Comparison of ENCODE assay signal across 25 cellular contexts in the genomic region with DNA sequence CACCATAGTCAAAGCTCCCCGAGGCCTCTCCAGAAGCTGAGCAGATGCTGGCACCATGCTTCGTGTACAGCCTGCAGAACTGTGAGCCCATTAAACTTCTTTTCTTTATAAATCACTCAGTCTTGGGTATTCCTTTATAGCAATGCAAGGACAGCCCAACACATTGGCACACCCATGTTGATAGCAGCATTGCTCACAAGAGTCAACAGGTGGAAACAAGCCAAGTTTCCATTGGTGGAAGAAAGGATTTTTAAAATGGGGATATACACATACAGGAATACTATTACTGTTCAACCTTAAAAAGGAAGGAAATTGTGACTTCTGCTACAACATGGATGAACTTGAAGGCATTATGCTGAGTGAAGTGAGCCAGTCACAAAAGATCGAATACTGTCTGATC.
"Had no signal": no experiment of that assay in that cellular context is flagged by ENCODE, and none has a peak within 500 bp of the region (broad histone marks: within the 10 kb centered on the region; RNA-seq: fewer than 3 reads in every experiment).

No MANE protein-coding gene starts in this region.

- H3K36me3 ChIP-seq: adrenal gland, breast epithelium, SJSA1, WERI-Rb-1 had no signal

- H3K27me3 Mint-ChIP-seq: activated CD4-positive, alpha-beta memory T cell treated with anti-CD3 and anti-CD28 coated beads, Interleukin-2, amount 10 ng/mL, durations not matched to agents 7 days and 5 days; activated CD4-positive, alpha-beta T cell treated with anti-CD3 and anti-CD28 coated beads for 36 hours; activated naive CD4-positive, alpha-beta T cell treated with anti-CD3 and anti-CD28 coated beads, Interleukin-2, amount 10 ng/mL, durations not matched to agents 7 days and 5 days; activated naive CD8-positive, alpha-beta T cell treated with anti-CD3 and anti-CD28 coated beads, Interleukin-2, amount 10 ng/mL, durations not matched to agents 7 days and 5 days; activated T-helper 17 cell treated with anti-CD3 and anti-CD28 coated beads, Interleukin-2, amount 50 U/mL, for 72 hours had no signal

- H3K36me3 Mint-ChIP-seq: activated naive CD4-positive, alpha-beta T cell treated with anti-CD3 and anti-CD28 coated beads, Interleukin-2, amount 10 ng/mL, durations not matched to agents 7 days and 5 days; activated naive CD8-positive, alpha-beta T cell treated with anti-CD3 and anti-CD28 coated beads, Interleukin-2, amount 10 ng/mL, durations not matched to agents 7 days and 5 days had no signal

- H3K4me1 Mint-ChIP-seq: activated CD4-positive, alpha-beta memory T cell treated with anti-CD3 and anti-CD28 coated beads, Interleukin-2, amount 10 ng/mL, durations not matched to agents 7 days and 5 days; activated CD4-positive, alpha-beta T cell treated with anti-CD3 and anti-CD28 coated beads for 36 hours; activated naive CD4-positive, alpha-beta T cell treated with anti-CD3 and anti-CD28 coated beads, Interleukin-2, amount 10 ng/mL, durations not matched to agents 7 days and 5 days; activated naive CD8-positive, alpha-beta T cell treated with anti-CD3 and anti-CD28 coated beads, Interleukin-2, amount 10 ng/mL, durations not matched to agents 7 days and 5 days; activated T-helper 17 cell treated with anti-CD3 and anti-CD28 coated beads, Interleukin-2, amount 50 U/mL, for 72 hours had no signal

- H3K27me3 ChIP-seq: adrenal gland, breast epithelium, SJSA1 had no signal

- H3K4me3 Mint-ChIP-seq: activated CD4-positive, alpha-beta memory T cell treated with anti-CD3 and anti-CD28 coated beads, Interleukin-2, amount 10 ng/mL, durations not matched to agents 7 days and 5 days; activated CD4-positive, alpha-beta T cell treated with anti-CD3 and anti-CD28 coated beads for 36 hours; activated naive CD4-positive, alpha-beta T cell treated with anti-CD3 and anti-CD28 coated beads, Interleukin-2, amount 10 ng/mL, durations not matched to agents 7 days and 5 days; activated naive CD8-positive, alpha-beta T cell treated with anti-CD3 and anti-CD28 coated beads, Interleukin-2, amount 10 ng/mL, durations not matched to agents 7 days and 5 days; activated T-helper 17 cell treated with anti-CD3 and anti-CD28 coated beads, Interleukin-2, amount 50 U/mL, for 72 hours; T-helper 2 cell treated with Interferon-gamma antibody and Interleukin-4, amounts not matched to agents 5 μg/mL and 100 μg/mL, for 36 hours had no signal

- FAIRE-seq: RCC 7860 had no signal

- H3K27ac ChIP-seq: adrenal gland, breast epithelium, SJSA1, WERI-Rb-1 had no signal

- H3K27ac Mint-ChIP-seq: activated CD4-positive, alpha-beta memory T cell treated with anti-CD3 and anti-CD28 coated beads, Interleukin-2, amount 10 ng/mL, durations not matched to agents 7 days and 5 days; activated CD4-positive, alpha-beta T cell treated with anti-CD3 and anti-CD28 coated beads for 36 hours; activated naive CD4-positive, alpha-beta T cell treated with anti-CD3 and anti-CD28 coated beads, Interleukin-2, amount 10 ng/mL, durations not matched to agents 7 days and 5 days; activated naive CD8-positive, alpha-beta T cell treated with anti-CD3 and anti-CD28 coated beads, Interleukin-2, amount 10 ng/mL, durations not matched to agents 7 days and 5 days; activated T-helper 17 cell treated with anti-CD3 and anti-CD28 coated beads, Interleukin-2, amount 50 U/mL, for 72 hours; T-helper 2 cell treated with Interferon-gamma antibody and Interleukin-4, amounts not matched to agents 5 μg/mL and 100 μg/mL, for 36 hours had no signal

- DNase-seq: activated CD4-positive, alpha-beta memory T cell treated with anti-CD3 and anti-CD28 coated beads, Interleukin-2, amount 10 ng/mL, durations not matched to agents 7 days and 5 days; activated CD4-positive, alpha-beta T cell treated with anti-CD3 and anti-CD28 coated beads for 36 hours; activated CD4-positive, alpha-beta T cell treated with anti-CD3 and anti-CD28 coated beads, Interleukin-2, amount 50 U/mL, for 1 hour; activated gamma-delta T cell treated with Interleukin-2 at 50 U/mL for 16 hours; activated naive CD4-positive, alpha-beta T cell treated with anti-CD3 and anti-CD28 coated beads, Interleukin-2, amount 10 ng/mL, durations not matched to agents 7 days and 5 days; activated naive CD8-positive, alpha-beta T cell treated with anti-CD3 and anti-CD28 coated beads, Interleukin-2, amount 10 ng/mL, durations not matched to agents 7 days and 5 days; activated T-cell treated with anti-CD3 and anti-CD28 coated beads for 4 hours; activated T-cell treated with anti-CD3 and anti-CD28 coated beads, Interleukin-2, amount 50 U/mL, for 48 hours; adrenal gland; anterior cingulate cortex; MM.1S; NCI-H1105; NCI-H1436; NCI-H1694 treated with DMSO at 0.1 percent for 48 hours; NCI-H2029 treated with DMSO at 0.1 percent for 48 hours; NCI-H446; NCI-H524; SHP77; SW 1271; WERI-Rb-1 had no signal

- H3K4me1 ChIP-seq: adrenal gland, breast epithelium had no signal

- H3K9me3 ChIP-seq: adrenal gland, breast epithelium, SJSA1 had no signal

- ATAC-seq: activated CD4-positive, alpha-beta T cell treated with anti-CD3 and anti-CD28 coated beads for 36 hours; activated T-helper 17 cell treated with anti-CD3 and anti-CD28 coated beads, Interleukin-2, amount 50 U/mL, for 72 hours had no signal

- H3K4me3 ChIP-seq: adrenal gland, breast epithelium, SJSA1 had no signal

- H3K9me3 Mint-ChIP-seq: activated naive CD4-positive, alpha-beta T cell treated with anti-CD3 and anti-CD28 coated beads, Interleukin-2, amount 10 ng/mL, durations not matched to agents 7 days and 5 days; activated T-helper 17 cell treated with anti-CD3 and anti-CD28 coated beads, Interleukin-2, amount 50 U/mL, for 72 hours; T-helper 2 cell treated with Interferon-gamma antibody and Interleukin-4, amounts not matched to agents 5 μg/mL and 100 μg/mL, for 36 hours had no signal
